10 cellular contexts compared by ENCODE assay signal in genomic region chr2:111704246-111704645, GRCh38.
DNase-seq lines count a peak whose midpoint lies in the region; ATAC-seq lines count a peak whose summit lies in the region.
"Had no signal": no experiment of that assay in that cellular context is flagged by ENCODE, and none has a peak within 500 bp of the region (broad histone marks: within the 10 kb centered on the region; RNA-seq: fewer than 3 reads in every experiment).

No MANE protein-coding gene starts in this region.

- ATAC-seq in Right ventricle myocardium inferior (no peak), left cardiac atrium (no peak)

- H3K4me3 ChIP-seq in mesendoderm (ENCODE audit: low read length), result no peak overlapping the region
- H3K4me3 ChIP-seq: tibial nerve had no signal

- intact Hi-C loops in Right ventricle myocardium inferior (cut with DNase I), result no loop called here
- intact Hi-C loops in left cardiac atrium (cut with DNase I), result no loop called here

- no peak overlapping the region for H3K4me2 ChIP-seq in mesendoderm (ENCODE audit: low read length)

- no peak overlapping the region for H3K4ac ChIP-seq in mesendoderm (ENCODE audit: low read depth, low read length)

- DNase-seq in Daoy (ENCODE audit: low read depth) (peak; percentile 91), LHCN-M2 (ENCODE audit: low read depth) (peak; percentile 82), astrocyte of the hippocampus (ENCODE audit: low read depth, low spot score) (peak; percentile 88), mesendoderm (no peak), Right ventricle myocardium inferior (ENCODE audit: missing footprints) (no peak), left cardiac atrium (no peak), SK-N-DZ (ENCODE audit: low spot score) (no peak), NCI-H2171 treated with DMSO at 0.1 percent for 48 hours (lab: John Stamatoyannopoulos, UW) (no peak)
- DNase-seq: cortex of kidney had no signal

- no peak overlapping the region for H3K18ac ChIP-seq in mesendoderm (ENCODE audit: low read length)

- H4K8ac ChIP-seq in mesendoderm (ENCODE audit: low read depth, low read length), result no peak overlapping the region

- no peaks in the 10 kb centered on the region for H3K27me3 ChIP-seq in mesendoderm (ENCODE audit: insufficient read depth, low read length, poor library complexity)
- H3K27me3 ChIP-seq: tibial nerve had no signal

- H3K79me1 ChIP-seq in mesendoderm (ENCODE audit: low read length), result no peaks in the 10 kb centered on the region

- H2AK5ac ChIP-seq in mesendoderm (ENCODE audit: low read length), result no peak overlapping the region

- no peak overlapping the region for H3K56ac ChIP-seq in mesendoderm (ENCODE audit: low read length)

- H3K23ac ChIP-seq in mesendoderm (ENCODE audit: low read length), result peak overlapping the region; percentile 24

- H4K5ac ChIP-seq in mesendoderm (ENCODE audit: low read length), result no peak overlapping the region

- peak overlapping the region; percentile 2 for H3K27ac ChIP-seq in mesendoderm (ENCODE audit: low read depth, low read length)
- H3K27ac ChIP-seq: tibial nerve had no signal

- no peak overlapping the region for H3K9ac ChIP-seq in mesendoderm (ENCODE audit: low read length)

- WGBS in mesendoderm (ENCODE audit: extremely low coverage, insufficient coverage, low lambda C conversion rate), result no CpG with 5 or more reads among the region's 6 CpGs

- no peaks in the 10 kb centered on the region for H3K79me2 ChIP-seq in mesendoderm (ENCODE audit: control insufficient read depth, insufficient read depth, low read length)

- H2BK120ac ChIP-seq in mesendoderm (ENCODE audit: low read depth, low read length), result no peak overlapping the region

- no peak overlapping the region for H2BK15ac ChIP-seq in mesendoderm (replicated peaks; ENCODE audit: low read depth)

- H2BK5ac ChIP-seq in mesendoderm (ENCODE audit: low read length), result no peak overlapping the region

- no peaks in the 10 kb centered on the region for H3K36me3 ChIP-seq in mesendoderm (ENCODE audit: control insufficient read depth, insufficient read depth, low read length)
- H3K36me3 ChIP-seq: tibial nerve had no signal

- peaks cover 5% of the 10 kb centered on the region for H3K4me1 ChIP-seq in mesendoderm (ENCODE audit: control insufficient read depth, low read depth, low read length)

Comparison
In these comparisons a context has a peak if more than half of its experiments do, and no peak if none do; other contexts are left out.
1. DNase-seq: peak in Daoy (single experiment), LHCN-M2 (single experiment) and astrocyte of the hippocampus (single experiment); none in mesendoderm (single experiment), Right ventricle myocardium inferior (single experiment), left cardiac atrium (single experiment), SK-N-DZ (single experiment) and NCI-H2171 treated with DMSO at 0.1 percent for 48 hours (single experiment).